Comparison of ENCODE assay signal across 1 cellular context in the genomic region with DNA sequence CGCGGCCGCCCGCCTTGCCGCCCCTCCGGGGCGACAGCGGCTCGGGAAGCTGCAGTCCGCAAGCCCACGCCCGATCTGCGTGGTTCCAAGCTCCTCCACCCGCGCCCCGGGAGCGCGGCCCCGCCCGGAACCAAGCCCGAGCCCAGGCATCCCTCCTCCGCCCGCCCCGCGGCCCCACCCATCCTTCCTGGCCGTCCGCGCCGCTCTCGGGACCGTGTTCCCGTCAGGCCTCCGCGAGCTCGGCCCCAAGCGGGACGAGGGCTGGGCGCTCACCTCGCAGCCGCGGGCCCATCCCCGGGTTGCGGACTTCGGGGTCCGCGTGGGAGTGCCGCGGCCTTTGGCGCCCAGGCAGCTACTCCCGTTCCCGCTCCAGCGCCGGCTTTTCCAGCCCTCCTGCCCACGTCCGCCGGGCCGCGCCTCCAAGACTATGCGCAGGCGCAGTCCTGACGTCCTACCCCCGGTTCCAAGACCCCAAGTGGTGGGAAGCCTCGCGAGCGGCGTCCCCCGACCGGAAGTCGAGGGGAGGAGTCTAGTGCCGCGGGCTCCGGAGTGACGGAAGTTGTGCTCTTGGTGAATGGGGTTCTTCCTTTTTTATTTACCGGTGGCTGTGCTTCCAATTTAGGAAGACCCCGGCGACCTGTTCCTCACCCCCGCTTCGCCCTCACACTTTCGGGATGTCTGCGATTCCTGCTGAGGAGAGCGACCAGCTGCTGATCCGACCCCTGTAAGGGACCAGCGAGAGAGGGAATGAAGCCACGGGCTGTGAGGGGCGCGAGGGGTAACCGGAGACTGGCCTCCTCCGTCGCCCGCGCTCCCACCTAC.
TF ChIP-seq lines count a peak whose summit lies in the region.

Gene CPSF3 (plus strand): TSS at position 555 of the 822 bp plus-strand sequence. CDS start 120 bp downstream, at position 675.
A gene with protein sequence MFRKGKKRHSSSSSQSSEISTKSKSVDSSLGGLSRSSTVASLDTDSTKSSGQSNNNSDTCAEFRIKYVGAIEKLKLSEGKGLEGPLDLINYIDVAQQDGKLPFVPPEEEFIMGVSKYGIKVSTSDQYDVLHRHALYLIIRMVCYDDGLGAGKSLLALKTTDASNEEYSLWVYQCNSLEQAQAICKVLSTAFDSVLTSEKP (minus strand): TSS at position 429 of the 822 bp plus-strand sequence. CDS start 4,831 bp downstream, outside the sequence.

TF ChIP-seq in GM12878, 131 proteins besides CTCF, POLR2A, EP300 and RAD21 (continued from another document):
- TF ChIP-seq HSF1 (IDR thresholded peaks at IDR 0.05; ENCODE audit: low read depth, low read length) (no peak), GABPA (IDR thresholded peaks at IDR 0.05; ENCODE audit: low read depth) (peak; percentile 92), ELK1 (IDR thresholded peaks at IDR 0.05; ENCODE audit: low read depth, low read length) (peak; percentile 90), PAX5 (IDR thresholded peaks at IDR 0.05; ENCODE audit: borderline replicate concordance, low read depth, low read length) (0 out of 2 replicates have a peak, but pooled peaks have one; percentile 20), TCF7 (IDR thresholded peaks at IDR 0.05; ENCODE audit: borderline replicate concordance) (no peak), POLR2AphosphoS2 (IDR thresholded peaks at IDR 0.05; ENCODE audit: low read depth, low read length) (no peak), ZSCAN29 (IDR thresholded peaks at IDR 0.05) (peak; percentile 86), CHD4 (IDR thresholded peaks at IDR 0.05) (no peak), IRF3 (IDR thresholded peaks at IDR 0.05) (no peak), PAX8 (IDR thresholded peaks at IDR 0.05) (no peak), PML (IDR thresholded peaks at IDR 0.05; ENCODE audit: low read length) (no peak; the same call in 1 of the 2 replicates), ZBED1 (IDR thresholded peaks at IDR 0.05; ENCODE audit: borderline replicate concordance) (no peak), RELB (IDR thresholded peaks at IDR 0.05; ENCODE audit: low read depth) (peak; percentile 93), TBL1XR1 (IDR thresholded peaks at IDR 0.05; ENCODE audit: low read depth, low read length) (0 out of 2 replicates have a peak, but pooled peaks have one; percentile 1), SMC3 (IDR thresholded peaks at IDR 0.05; ENCODE audit: borderline replicate concordance, low read length) (0 out of 2 replicates have a peak, but pooled peaks have one; percentile 0)
- TF ChIP-seq, protein P1, sequence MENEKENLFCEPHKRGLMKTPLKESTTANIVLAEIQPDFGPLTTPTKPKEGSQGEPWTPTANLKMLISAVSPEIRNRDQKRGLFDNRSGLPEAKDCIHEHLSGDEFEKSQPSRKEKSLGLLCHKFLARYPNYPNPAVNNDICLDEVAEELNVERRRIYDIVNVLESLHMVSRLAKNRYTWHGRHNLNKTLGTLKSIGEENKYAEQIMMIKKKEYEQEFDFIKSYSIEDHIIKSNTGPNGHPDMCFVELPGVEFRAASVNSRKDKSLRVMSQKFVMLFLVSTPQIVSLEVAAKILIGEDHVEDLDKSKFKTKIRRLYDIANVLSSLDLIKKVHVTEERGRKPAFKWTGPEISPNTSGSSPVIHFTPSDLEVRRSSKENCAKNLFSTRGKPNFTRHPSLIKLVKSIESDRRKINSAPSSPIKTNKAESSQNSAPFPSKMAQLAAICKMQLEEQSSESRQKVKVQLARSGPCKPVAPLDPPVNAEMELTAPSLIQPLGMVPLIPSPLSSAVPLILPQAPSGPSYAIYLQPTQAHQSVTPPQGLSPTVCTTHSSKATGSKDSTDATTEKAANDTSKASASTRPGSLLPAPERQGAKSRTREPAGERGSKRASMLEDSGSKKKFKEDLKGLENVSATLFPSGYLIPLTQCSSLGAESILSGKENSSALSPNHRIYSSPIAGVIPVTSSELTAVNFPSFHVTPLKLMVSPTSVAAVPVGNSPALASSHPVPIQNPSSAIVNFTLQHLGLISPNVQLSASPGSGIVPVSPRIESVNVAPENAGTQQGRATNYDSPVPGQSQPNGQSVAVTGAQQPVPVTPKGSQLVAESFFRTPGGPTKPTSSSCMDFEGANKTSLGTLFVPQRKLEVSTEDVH (IDR thresholded peaks at IDR 0.05; ENCODE audit: low read depth, partially characterized antibody) = peak; percentile 77
- TF ChIP-seq, protein P2, sequence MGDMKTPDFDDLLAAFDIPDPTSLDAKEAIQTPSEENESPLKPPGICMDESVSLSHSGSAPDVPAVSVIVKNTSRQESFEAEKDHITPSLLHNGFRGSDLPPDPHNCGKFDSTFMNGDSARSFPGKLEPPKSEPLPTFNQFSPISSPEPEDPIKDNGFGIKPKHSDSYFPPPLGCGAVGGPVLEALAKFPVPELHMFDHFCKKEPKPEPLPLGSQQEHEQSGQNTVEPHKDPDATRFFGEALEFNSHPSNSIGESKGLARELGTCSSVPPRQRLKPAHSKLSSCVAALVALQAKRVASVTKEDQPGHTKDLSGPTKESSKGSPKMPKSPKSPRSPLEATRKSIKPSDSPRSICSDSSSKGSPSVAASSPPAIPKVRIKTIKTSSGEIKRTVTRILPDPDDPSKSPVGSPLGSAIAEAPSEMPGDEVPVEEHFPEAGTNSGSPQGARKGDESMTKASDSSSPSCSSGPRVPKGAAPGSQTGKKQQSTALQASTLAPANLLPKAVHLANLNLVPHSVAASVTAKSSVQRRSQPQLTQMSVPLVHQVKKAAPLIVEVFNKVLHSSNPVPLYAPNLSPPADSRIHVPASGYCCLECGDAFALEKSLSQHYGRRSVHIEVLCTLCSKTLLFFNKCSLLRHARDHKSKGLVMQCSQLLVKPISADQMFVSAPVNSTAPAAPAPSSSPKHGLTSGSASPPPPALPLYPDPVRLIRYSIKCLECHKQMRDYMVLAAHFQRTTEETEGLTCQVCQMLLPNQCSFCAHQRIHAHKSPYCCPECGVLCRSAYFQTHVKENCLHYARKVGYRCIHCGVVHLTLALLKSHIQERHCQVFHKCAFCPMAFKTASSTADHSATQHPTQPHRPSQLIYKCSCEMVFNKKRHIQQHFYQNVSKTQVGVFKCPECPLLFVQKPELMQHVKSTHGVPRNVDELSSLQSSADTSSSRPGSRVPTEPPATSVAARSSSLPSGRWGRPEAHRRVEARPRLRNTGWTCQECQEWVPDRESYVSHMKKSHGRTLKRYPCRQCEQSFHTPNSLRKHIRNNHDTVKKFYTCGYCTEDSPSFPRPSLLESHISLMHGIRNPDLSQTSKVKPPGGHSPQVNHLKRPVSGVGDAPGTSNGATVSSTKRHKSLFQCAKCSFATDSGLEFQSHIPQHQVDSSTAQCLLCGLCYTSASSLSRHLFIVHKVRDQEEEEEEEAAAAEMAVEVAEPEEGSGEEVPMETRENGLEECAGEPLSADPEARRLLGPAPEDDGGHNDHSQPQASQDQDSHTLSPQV (IDR thresholded peaks at IDR 0.05) = 0 out of 2 replicates have a peak, but pooled peaks have one; percentile 30
- TF ChIP-seq, protein P3, sequence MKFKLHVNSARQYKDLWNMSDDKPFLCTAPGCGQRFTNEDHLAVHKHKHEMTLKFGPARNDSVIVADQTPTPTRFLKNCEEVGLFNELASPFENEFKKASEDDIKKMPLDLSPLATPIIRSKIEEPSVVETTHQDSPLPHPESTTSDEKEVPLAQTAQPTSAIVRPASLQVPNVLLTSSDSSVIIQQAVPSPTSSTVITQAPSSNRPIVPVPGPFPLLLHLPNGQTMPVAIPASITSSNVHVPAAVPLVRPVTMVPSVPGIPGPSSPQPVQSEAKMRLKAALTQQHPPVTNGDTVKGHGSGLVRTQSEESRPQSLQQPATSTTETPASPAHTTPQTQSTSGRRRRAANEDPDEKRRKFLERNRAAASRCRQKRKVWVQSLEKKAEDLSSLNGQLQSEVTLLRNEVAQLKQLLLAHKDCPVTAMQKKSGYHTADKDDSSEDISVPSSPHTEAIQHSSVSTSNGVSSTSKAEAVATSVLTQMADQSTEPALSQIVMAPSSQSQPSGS (IDR thresholded peaks at IDR 0.05; ENCODE audit: low read length) = no peak
